ENCODE assay signal across 12 cellular contexts in genomic region chr5:116788851-116789403, GRCh38.
"Had no signal": no experiment of that assay in that cellular context is flagged by ENCODE, and none has a peak within 500 bp of the region (broad histone marks: within the 10 kb centered on the region; RNA-seq: fewer than 3 reads in every experiment).

No MANE protein-coding gene starts in this region.

- H3K4me1 Mint-ChIP-seq: stimulated activated memory B cell treated with anti-CD40 and anti-IgM and Interleukin-4, amounts not matched to agents 10 μg/mL and 1 μg/mL and 100 μg/mL, for 72 hours had no signal

- H2AFZ ChIP-seq: parathyroid adenoma had no signal

- H3K4me2 ChIP-seq: smooth muscle cell had no signal

- H3K27ac Mint-ChIP-seq: activated CD8-positive, alpha-beta T cell treated with anti-CD3 and anti-CD28 coated beads, Interleukin-2, amount 10 ng/mL, durations not matched to agents 7 days and 5 days; stimulated activated memory B cell treated with anti-CD40 and anti-IgM and Interleukin-4, amounts not matched to agents 10 μg/mL and 1 μg/mL and 100 μg/mL, for 72 hours had no signal

- H3K36me3 ChIP-seq: colonic mucosa, tibial nerve had no signal

- H3K9me3 ChIP-seq: colonic mucosa had no signal

- H3K79me2 ChIP-seq: parathyroid adenoma had no signal

- H3K4me1 ChIP-seq: colonic mucosa, parathyroid adenoma, tibial nerve had no signal

- DNase-seq: activated CD4-positive, alpha-beta T cell treated with anti-CD3 and anti-CD28 coated beads for 48 hours; activated CD8-positive, alpha-beta memory T cell treated with anti-CD3 and anti-CD28 coated beads, Interleukin-2, amount 50 U/mL, for 48 hours; activated CD8-positive, alpha-beta T cell treated with anti-CD3 and anti-CD28 coated beads, Interleukin-2, amount 10 ng/mL, durations not matched to agents 7 days and 5 days; colonic mucosa; effector CD8-positive, alpha-beta T cell; midbrain; retina had no signal

- H3K9ac ChIP-seq: parathyroid adenoma had no signal

- ATAC-seq: activated CD8-positive, alpha-beta T cell treated with anti-CD3 and anti-CD28 coated beads, Interleukin-2, amount 10 ng/mL, durations not matched to agents 7 days and 5 days; stimulated activated memory B cell treated with anti-CD40 and anti-IgM and Interleukin-4, amounts not matched to agents 10 μg/mL and 1 μg/mL and 100 μg/mL, for 72 hours had no signal

- H3K4me3 Mint-ChIP-seq: activated CD8-positive, alpha-beta T cell treated with anti-CD3 and anti-CD28 coated beads, Interleukin-2, amount 10 ng/mL, durations not matched to agents 7 days and 5 days; stimulated activated memory B cell treated with anti-CD40 and anti-IgM and Interleukin-4, amounts not matched to agents 10 μg/mL and 1 μg/mL and 100 μg/mL, for 72 hours had no signal

- H3K27ac ChIP-seq: colonic mucosa, tibial nerve had no signal

- H3K27me3 ChIP-seq: colonic mucosa, tibial nerve had no signal

- FAIRE-seq: astrocyte had no signal

- H3K36me3 Mint-ChIP-seq: stimulated activated memory B cell treated with anti-CD40 and anti-IgM and Interleukin-4, amounts not matched to agents 10 μg/mL and 1 μg/mL and 100 μg/mL, for 72 hours had no signal

- H3K4me3 ChIP-seq: colonic mucosa, smooth muscle cell, tibial nerve had no signal
